ENCODE assay signal across 9 cellular contexts in genomic region chr11:134261626-134262488, GRCh38. TPM values are rescaled to one million over a fixed set of nuclear protein-coding genes. Genes with fewer than 3 reads are reported as not detected.
DNase-seq lines count a peak whose midpoint lies in the region; ATAC-seq and TF ChIP-seq lines count a peak whose summit lies in the region.
"Had no signal": no experiment of that assay in that cellular context is flagged by ENCODE, and none has a peak within 500 bp of the region (broad histone marks: within the 10 kb centered on the region; RNA-seq: fewer than 3 reads in every experiment).

No MANE protein-coding gene starts in this region.

- DNase-seq in GM10266 (ENCODE audit: extremely low spot score), result no peak
- DNase-seq in Peyer's patch, result no peak
- DNase-seq in chondrocyte (ENCODE audit: low spot score), result no peak
- DNase-seq in psoas muscle, result no peak

- H3K4me2 ChIP-seq in BLaER1 treated with 17β-estradiol and CSF1 and Interleukin-3, amounts not matched to agents 10 nM and 100 nM, result peak overlapping the region; percentile 67 to 92 (median 81); a peak in 21 of 22 replicates

- peaks cover 8% of the 10 kb centered on the region for H3K4me1 Mint-ChIP-seq in chondrocyte (ENCODE audit: low read depth)

- ATAC-seq in psoas muscle (peak in 1 of 4 donors; percentile 45), HG03442 (IDR thresholded peaks at IDR 0.05; ENCODE audit: unreplicated experiment) (no peak), GM21515 (IDR thresholded peaks at IDR 0.05; ENCODE audit: unreplicated experiment) (no peak), HG03280 (IDR thresholded peaks at IDR 0.05; ENCODE audit: unreplicated experiment) (no peak)

- peaks cover 0 to 24% (median 0%) of the 10 kb centered on the region in 11 experiments; a peak in 6 of 22 replicates for H4K20me1 ChIP-seq in BLaER1 treated with 17β-estradiol and CSF1 and Interleukin-3, amounts not matched to agents 10 nM and 100 nM

- intact Hi-C loops in psoas muscle (cut with DNase I), result no loop called here

- no peak overlapping the region for H3K4me3 Mint-ChIP-seq in chondrocyte (ENCODE audit: unreplicated experiment)

- H3K9me3 Mint-ChIP-seq in chondrocyte (ENCODE audit: low read depth), result no peaks in the 10 kb centered on the region

- no peaks in the 10 kb centered on the region for H3K27me3 ChIP-seq in BLaER1 treated with 17β-estradiol and CSF1 and Interleukin-3, amounts not matched to agents 10 nM and 100 nM
- H3K27me3 ChIP-seq in Peyer's patch, result no peaks in the 10 kb centered on the region
- no peaks in the 10 kb centered on the region for H3K27me3 ChIP-seq in psoas muscle (ENCODE audit: insufficient read depth in 3 of 3, low read length in 2 of 3)
- H3K27me3 ChIP-seq: SJSA1 had no signal

- H3K4me1 ChIP-seq in BLaER1 treated with 17β-estradiol and CSF1 and Interleukin-3, amounts not matched to agents 10 nM and 100 nM, result peaks cover 31 to 74% (median 38%) of the 10 kb centered on the region in 10 experiments
- H3K4me1 ChIP-seq in Peyer's patch (no peaks in the 10 kb centered on the region), psoas muscle (no peaks in the 10 kb centered on the region)

- peaks cover 24% of the 10 kb centered on the region for H3K36me3 Mint-ChIP-seq in chondrocyte (ENCODE audit: low read depth)

- no peak for TF ChIP-seq POLR2A in Peyer's patch (IDR thresholded peaks at IDR 0.05)

- 81 to 87% (median 84%) methylated on average over 14 of the region's 14 CpGs for WGBS in psoas muscle, 3 donors

- H3K27me3 Mint-ChIP-seq in chondrocyte (ENCODE audit: low read depth), result no peaks in the 10 kb centered on the region

- no peaks in the 10 kb centered on the region for H3K9me3 ChIP-seq in BLaER1 treated with 17β-estradiol and CSF1 and Interleukin-3, amounts not matched to agents 10 nM and 100 nM (replicated peaks in 1 of 11)
- H3K9me3 ChIP-seq in Peyer's patch, result no peaks in the 10 kb centered on the region
- H3K9me3 ChIP-seq in psoas muscle, result no peaks in the 10 kb centered on the region
- H3K9me3 ChIP-seq: SJSA1 had no signal

- no peak overlapping the region; a peak in 1 of 22 replicates for H3K9ac ChIP-seq in BLaER1 treated with 17β-estradiol and CSF1 and Interleukin-3, amounts not matched to agents 10 nM and 100 nM

- H3K4me3 ChIP-seq in BLaER1 treated with 17β-estradiol and CSF1 and Interleukin-3, amounts not matched to agents 10 nM and 100 nM, result no peak overlapping the region
- H3K4me3 ChIP-seq in Peyer's patch (no peak overlapping the region), psoas muscle (no peak overlapping the region)
- H3K4me3 ChIP-seq: SJSA1 had no signal

- H3K27ac Mint-ChIP-seq in chondrocyte (ENCODE audit: unreplicated experiment), result no peak overlapping the region

- TF ChIP-seq CTCF in GM10266 (IDR thresholded peaks at IDR 0.05; ENCODE audit: control insufficient read depth, insufficient read depth, low read depth, missing control alignments) (peak; percentile 57), Peyer's patch (IDR thresholded peaks at IDR 0.05) (peak in 4 of 6 experiments; percentile 23 to 47 (median 40)), chondrocyte (IDR thresholded peaks at IDR 0.05) (peak; percentile 74), psoas muscle (IDR thresholded peaks at IDR 0.05) (peak; percentile 17)

- peaks cover 42 to 74% (median 65%) of the 10 kb centered on the region in 11 experiments for H3K36me3 ChIP-seq in BLaER1 treated with 17β-estradiol and CSF1 and Interleukin-3, amounts not matched to agents 10 nM and 100 nM
- H3K36me3 ChIP-seq in Peyer's patch (peaks cover 0 to 75% (median 0%) of the 10 kb centered on the region in 3 donors), psoas muscle (ENCODE audit: insufficient read depth in 1 of 2, low read depth in 1 of 2) (peaks cover 0 to 87% of the 10 kb centered on the region in 2 donors)
- H3K36me3 ChIP-seq: SJSA1 had no signal

- H3K27ac ChIP-seq in BLaER1 treated with 17β-estradiol and CSF1 and Interleukin-3, amounts not matched to agents 10 nM and 100 nM, result peak overlapping the region in 4 of 11 experiments; percentile 70 to 74 (median 70); a peak in 5 of 22 replicates
- H3K27ac ChIP-seq in Peyer's patch, result no peak overlapping the region
- no peak overlapping the region for H3K27ac ChIP-seq in psoas muscle
- H3K27ac ChIP-seq: SJSA1 had no signal

RNA-seq across cellular contexts. Expression of gene ACAD8, which starts 8.5 kb away (rescaled TPM):
- total RNA-seq in Peyer's patch (10 to 100 TPM; 30.4 to 44.5 (median 36.9) TPM), chondrocyte (14.9 to 21.1 TPM (median 17.0 TPM) in 3 replicates), psoas muscle (10 to 100 TPM; 22.9 to 33.9 (median 30.1) TPM)
- polyA plus RNA-seq in psoas muscle, result 10 to 100 TPM; 20.4 to 34.6 (median 28.2) TPM

RNA-seq across cellular contexts. Expression of gene THYN1, which starts 8.7 kb away (rescaled TPM):
- 10 to 100 TPM; 37.8 to 62.7 (median 52.3) TPM for total RNA-seq in Peyer's patch
- 25.4 to 27.8 TPM (median 25.5 TPM) in 3 replicates for total RNA-seq in chondrocyte
- total RNA-seq in psoas muscle, result 10 to 100 TPM; 14.9 to 31.6 (median 16.8) TPM
- polyA plus RNA-seq in psoas muscle, result 10 to 100 TPM; 20.4 to 33.5 (median 26.9) TPM

RNA-seq across cellular contexts. Expression of gene GLB1L3, which starts 14.3 kb away (rescaled TPM):
- total RNA-seq in Peyer's patch, result not detected
- total RNA-seq in chondrocyte, result not detected in 3 replicates
- total RNA-seq in psoas muscle, result not detected
- polyA plus RNA-seq in psoas muscle, result not detected
- total RNA-seq: SJSA1 had no signal

RNA-seq across cellular contexts. Expression of gene VPS26B, which starts 37.4 kb away (rescaled TPM):
- 10 to 100 TPM; 33.8 to 74.0 (median 64.0) TPM for total RNA-seq in Peyer's patch
- 49.1 to 54.5 TPM (median 50.4 TPM) in 3 replicates for total RNA-seq in chondrocyte
- total RNA-seq in psoas muscle, result 10 to 100 TPM; 12.2 to 21.8 (median 18.5) TPM
- polyA plus RNA-seq in psoas muscle, result 10 to 100 TPM; 14.0 to 34.8 (median 22.7) TPM

RNA-seq across cellular contexts. Expression of gene NCAPD3, which starts 38.1 kb away (rescaled TPM):
- total RNA-seq in Peyer's patch, result 10 to 100 TPM; 12.5 to 30.5 (median 13.9) TPM
- 13.2 to 24.3 TPM (median 17.0 TPM) in 3 replicates for total RNA-seq in chondrocyte
- 1 to 10 TPM; 5.3 to 7.6 (median 5.7) TPM for total RNA-seq in psoas muscle
- polyA plus RNA-seq in psoas muscle, result 1 to 10 TPM; 2.8 to 8.7 (median 3.0) TPM

Comparison
In these comparisons a context has a peak if more than half of its experiments do, and no peak if none do; other contexts are left out.
1. CTCF ChIP-seq: peak in every context shown above with its lines; median percentile 74 in chondrocyte; 57 in GM10266; 40 in Peyer's patch; 17 in psoas muscle.